In genomic region chr3:156702367-156702766, GRCh38 we compare ENCODE assay signal across 1 cellular context.
TF ChIP-seq lines count a peak whose summit lies in the region.

No MANE protein-coding gene starts in this region.

TF ChIP-seq in HepG2, 621 proteins besides CTCF, POLR2A, EP300 and RAD21 (continued from another document):
- TF ChIP-seq, protein P1, sequence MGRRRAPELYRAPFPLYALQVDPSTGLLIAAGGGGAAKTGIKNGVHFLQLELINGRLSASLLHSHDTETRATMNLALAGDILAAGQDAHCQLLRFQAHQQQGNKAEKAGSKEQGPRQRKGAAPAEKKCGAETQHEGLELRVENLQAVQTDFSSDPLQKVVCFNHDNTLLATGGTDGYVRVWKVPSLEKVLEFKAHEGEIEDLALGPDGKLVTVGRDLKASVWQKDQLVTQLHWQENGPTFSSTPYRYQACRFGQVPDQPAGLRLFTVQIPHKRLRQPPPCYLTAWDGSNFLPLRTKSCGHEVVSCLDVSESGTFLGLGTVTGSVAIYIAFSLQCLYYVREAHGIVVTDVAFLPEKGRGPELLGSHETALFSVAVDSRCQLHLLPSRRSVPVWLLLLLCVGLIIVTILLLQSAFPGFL (CRISPR knock-in tag; IDR thresholded peaks at IDR 0.05): no peak
- no peak for TF ChIP-seq ZNF260 (CRISPR knock-in tag; IDR thresholded peaks at IDR 0.05; ENCODE audit: borderline replicate concordance, low read depth)
- no peak for TF ChIP-seq IKZF4 (CRISPR knock-in tag; IDR thresholded peaks at IDR 0.05; ENCODE audit: borderline replicate concordance, low read depth, not compliant biosample characterization)
- TF ChIP-seq ARNTL (CRISPR knock-in tag; IDR thresholded peaks at IDR 0.05): no peak
- no peak for TF ChIP-seq ZNF251 (CRISPR knock-in tag; IDR thresholded peaks at IDR 0.05)
- no peak for TF ChIP-seq DR1 (CRISPR knock-in tag; IDR thresholded peaks at IDR 0.05)
- no peak for TF ChIP-seq SIN3B (IDR thresholded peaks at IDR 0.05; ENCODE audit: low read length)
- no peak for TF ChIP-seq ZNF816 (CRISPR knock-in tag; IDR thresholded peaks at IDR 0.05; ENCODE audit: borderline replicate concordance)
- no peak for TF ChIP-seq GFI1 (CRISPR knock-in tag; IDR thresholded peaks at IDR 0.05; ENCODE audit: borderline replicate concordance)
